Comparison of ENCODE assay signal across 9 cellular contexts in the genomic region with DNA sequence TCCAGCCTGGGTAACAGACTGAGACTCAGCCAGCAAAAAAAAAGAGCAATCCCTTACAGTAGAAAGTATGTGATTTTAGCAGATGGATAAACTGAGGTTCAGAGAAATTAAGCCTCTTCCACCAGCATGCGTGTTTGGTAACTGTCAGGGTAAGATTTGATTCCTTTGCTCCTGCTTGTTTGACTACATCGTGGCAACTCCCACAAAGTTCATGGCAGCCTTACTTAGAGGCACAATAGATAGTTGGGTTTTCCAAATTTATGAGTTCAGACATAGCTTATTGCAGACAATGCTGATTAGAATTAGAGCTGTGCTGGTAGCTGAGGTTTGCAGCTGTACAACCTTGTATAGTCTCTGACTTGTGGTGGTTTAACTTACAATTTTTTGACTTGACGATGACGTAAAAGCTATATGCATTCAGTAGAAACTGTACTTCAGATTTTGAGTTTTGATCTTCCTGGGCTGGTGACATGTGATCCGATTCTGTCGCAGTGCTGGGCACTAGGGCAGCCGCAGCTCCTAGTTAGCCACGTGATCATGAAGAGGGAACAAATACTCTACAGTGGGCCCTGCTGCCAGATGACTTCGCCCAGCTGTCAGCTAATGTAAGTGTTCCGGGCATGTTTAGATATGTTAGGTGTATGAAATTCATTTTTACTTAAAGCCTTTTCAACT.
DNase-seq lines count a peak whose midpoint lies in the region; ATAC-seq and TF ChIP-seq lines count a peak whose summit lies in the region.
"Had no signal": no experiment of that assay in that cellular context is flagged by ENCODE, and none has a peak within 500 bp of the region (broad histone marks: within the 10 kb centered on the region; RNA-seq: fewer than 3 reads in every experiment).

No MANE protein-coding gene starts in this region.

- DNase-seq in breast epithelium (ENCODE audit: low spot score in 2 of 2) (no peak), MCF 10A (ENCODE audit: unreplicated experiment) (no peak), vagina (ENCODE audit: extremely low spot score in 2 of 2) (no peak), dedifferentiated amniotic fluid mesenchymal stem cell (ENCODE audit: extremely low spot score) (no peak), NCI-H345 treated with DMSO at 0.1 percent for 48 hours (lab: John Stamatoyannopoulos, UW; ENCODE audit: unreplicated experiment) (no peak), germinal center (ENCODE audit: low spot score) (no peak)
- no peak for DNase-seq in central memory CD8-positive, alpha-beta T cell (ENCODE audit: low spot score in 2 of 2)
- DNase-seq in naive thymus-derived CD8-positive, alpha-beta T cell = peak in 5 of 10 donors; percentile 21 to 58 (median 44)
- DNase-seq: NCI-H1417 treated with DMSO at 0.1 percent for 48 hours had no signal

- peak overlapping the region; percentile 83 to 93 for H3K27ac ChIP-seq in breast epithelium
- H3K27ac ChIP-seq in vagina = peak overlapping the region; percentile 83

- CTCF ChIA-PET in MCF 10A (lab: Yijun Ruan, JAX) = no interaction called here

- no peaks in the 10 kb centered on the region for H3K36me3 ChIP-seq in breast epithelium
- no peaks in the 10 kb centered on the region for H3K36me3 ChIP-seq in vagina

- H3K27me3 ChIP-seq in breast epithelium (no peaks in the 10 kb centered on the region), vagina (no peaks in the 10 kb centered on the region)

- H3K27me3 Mint-ChIP-seq in MCF 10A (ENCODE audit: insufficient read depth, unreplicated experiment) = no peaks in the 10 kb centered on the region
- no peaks in the 10 kb centered on the region for H3K27me3 Mint-ChIP-seq in central memory CD8-positive, alpha-beta T cell
- H3K27me3 Mint-ChIP-seq in naive thymus-derived CD8-positive, alpha-beta T cell = no peaks in the 10 kb centered on the region

- ATAC-seq in central memory CD8-positive, alpha-beta T cell (replicated peaks; ENCODE audit: extremely low read depth, poor library complexity, severe bottlenecking) = no peak
- peak; percentile 10 to 51 for ATAC-seq in naive thymus-derived CD8-positive, alpha-beta T cell

- intact Hi-C loops in breast epithelium (cut with DNase I; ENCODE audit: low total_unique reads) (no loop called here), MCF 10A (cut with micrococcal nuclease) (no loop called here), vagina (cut with DNase I) (no loop called here)

- H3K9me3 Mint-ChIP-seq in MCF 10A (ENCODE audit: unreplicated experiment) = no peaks in the 10 kb centered on the region
- H3K9me3 Mint-ChIP-seq in central memory CD8-positive, alpha-beta T cell = no peaks in the 10 kb centered on the region
- no peaks in the 10 kb centered on the region for H3K9me3 Mint-ChIP-seq in naive thymus-derived CD8-positive, alpha-beta T cell

- no peak for TF ChIP-seq CTCF in breast epithelium (IDR thresholded peaks at IDR 0.05)
- TF ChIP-seq CTCF in MCF 10A (IDR thresholded peaks at IDR 0.05; ENCODE audit: unreplicated experiment) = no peak
- no peak for TF ChIP-seq CTCF in vagina (IDR thresholded peaks at IDR 0.05)

- H3K9me3 ChIP-seq in breast epithelium (no peaks in the 10 kb centered on the region), vagina (no peaks in the 10 kb centered on the region)

- H3K4me1 ChIP-seq in breast epithelium (peaks cover 17 to 61% of the 10 kb centered on the region in 2 donors), vagina (peaks cover 96% of the 10 kb centered on the region)

- H3K4me3 Mint-ChIP-seq in MCF 10A (ENCODE audit: unreplicated experiment) = no peak overlapping the region
- peak overlapping the region; percentile 27 for H3K4me3 Mint-ChIP-seq in central memory CD8-positive, alpha-beta T cell
- peak overlapping the region; percentile 76 to 88 (median 84) for H3K4me3 Mint-ChIP-seq in naive thymus-derived CD8-positive, alpha-beta T cell

- peaks cover 22% of the 10 kb centered on the region for H3K4me1 Mint-ChIP-seq in MCF 10A (ENCODE audit: insufficient read depth, unreplicated experiment)
- peaks cover 50% of the 10 kb centered on the region for H3K4me1 Mint-ChIP-seq in central memory CD8-positive, alpha-beta T cell
- H3K4me1 Mint-ChIP-seq in naive thymus-derived CD8-positive, alpha-beta T cell = peaks cover 42 to 90% (median 88%) of the 10 kb centered on the region in 4 donors

- peaks cover 15% of the 10 kb centered on the region for H3K36me3 Mint-ChIP-seq in MCF 10A (ENCODE audit: insufficient read depth, unreplicated experiment)
- peaks cover 11% of the 10 kb centered on the region for H3K36me3 Mint-ChIP-seq in central memory CD8-positive, alpha-beta T cell (ENCODE audit: insufficient read depth)
- H3K36me3 Mint-ChIP-seq in naive thymus-derived CD8-positive, alpha-beta T cell = peaks cover 0 to 9% (median 0%) of the 10 kb centered on the region in 3 donors

- no TSS peak for BruUV-seq in MCF 10A (replicated peaks; lab: Mats Ljungman, UMichigan)

- no peak overlapping the region for H3K27ac Mint-ChIP-seq in MCF 10A (ENCODE audit: low read depth, unreplicated experiment)
- H3K27ac Mint-ChIP-seq in central memory CD8-positive, alpha-beta T cell (ENCODE audit: low read depth) = peak overlapping the region; percentile 87
- H3K27ac Mint-ChIP-seq in naive thymus-derived CD8-positive, alpha-beta T cell = peak overlapping the region; percentile 86 to 100 (median 95)

- TF ChIP-seq POLR2A in breast epithelium (IDR thresholded peaks at IDR 0.05) = no peak
- no peak for TF ChIP-seq POLR2A in vagina (IDR thresholded peaks at IDR 0.05)

- H3K4me3 ChIP-seq in breast epithelium (no peak overlapping the region), vagina (no peak overlapping the region)

- POLR2A ChIA-PET in MCF 10A (lab: Yijun Ruan, JAX) = interaction anchor here (3.3 kb wide), 1 partner anchor 13 kb away, joined by 16 read pairs; no protein-coding TSS in a partner anchor
- POLR2A ChIA-PET in naive thymus-derived CD8-positive, alpha-beta T cell (lab: Charles Lee) = interaction anchor here (0.7 to 15.8 kb wide), 8 partner anchors 11 to 169 kb away, joined by 3 to 211 read pairs (median 4); no protein-coding TSS in a partner anchor
